Comparison of ENCODE assay signal across 13 cellular contexts in genomic region chrX:6738518-6739470, GRCh38.
DNase-seq lines count a peak whose midpoint lies in the region; ATAC-seq and TF ChIP-seq lines count a peak whose summit lies in the region.
"Had no signal": no experiment of that assay in that cellular context is flagged by ENCODE, and none has a peak within 500 bp of the region (broad histone marks: within the 10 kb centered on the region; RNA-seq: fewer than 3 reads in every experiment).

No MANE protein-coding gene starts in this region.

- H3K9me2 ChIP-seq in OCI-LY7 (ENCODE audit: insufficient read depth, low read length) = no peaks in the 10 kb centered on the region

- H2BK12ac ChIP-seq in trophoblast cell (ENCODE audit: low read length) = no peak overlapping the region

- no peak overlapping the region for H3K4ac ChIP-seq in trophoblast cell (ENCODE audit: low read depth, low read length)

- H4K91ac ChIP-seq in trophoblast cell (ENCODE audit: low read depth, low read length) = no peak overlapping the region

- intact Hi-C loops in OCI-LY7 (cut with micrococcal nuclease; ENCODE audit: unreplicated experiment) = loop anchor here (1.0 to 10.0 kb wide), 3 partner anchors 114 to 1974 kb away; no protein-coding TSS in a partner anchor
- intact Hi-C loops in adrenal gland (cut with DNase I) = no loop called here

- POLR2A ChIA-PET in OCI-LY7 (lab: Charles Lee) = interaction anchor here (0.5 to 1.6 kb wide), 4 partner anchors 17 to 1194 kb away, joined by 3 to 5 read pairs (median 3); no protein-coding TSS in a partner anchor

- no peak overlapping the region for H2BK5ac ChIP-seq in trophoblast cell (ENCODE audit: low read depth, low read length, poor library complexity)

- H3K4me3 ChIP-seq in OCI-LY7 (ENCODE audit: low read depth, low read length, poor library complexity, severe bottlenecking) (peak overlapping the region; percentile 38), adrenal gland (no peak overlapping the region), trophoblast cell (ENCODE audit: low read depth, low read length) (no peak overlapping the region)
- H3K4me3 ChIP-seq: psoas muscle had no signal

- 68 to 75% (median 74%) methylated on average over 10 to 11 of the region's 11 CpGs for WGBS in adrenal gland, 4 donors
- no CpG with 5 or more reads among the region's 11 CpGs for WGBS in trophoblast cell (ENCODE audit: extremely low coverage, insufficient coverage, insufficient read length)

- H4K8ac ChIP-seq in trophoblast cell (ENCODE audit: low read depth, low read length) = no peak overlapping the region

- no peaks in the 10 kb centered on the region for H3K27me3 ChIP-seq in adrenal gland
- no peaks in the 10 kb centered on the region for H3K27me3 ChIP-seq in trophoblast cell (ENCODE audit: insufficient read depth, low read length)

- H3K4me2 ChIP-seq in OCI-LY7 (ENCODE audit: low read length) (peak overlapping the region; percentile 62), trophoblast cell (ENCODE audit: low read length) (no peak overlapping the region)

- H3K4me1 ChIP-seq in OCI-LY7 (ENCODE audit: insufficient read depth, low read length, poor library complexity, severe bottlenecking) (peaks cover 37% of the 10 kb centered on the region), adrenal gland (replicated peaks in 1 of 2) (no peaks in the 10 kb centered on the region), trophoblast cell (ENCODE audit: control insufficient read depth in 1 of 2, insufficient read depth in 2 of 2, low read length in 2 of 2) (no peaks in the 10 kb centered on the region)
- H3K4me1 ChIP-seq: psoas muscle had no signal

- H2AFZ ChIP-seq in OCI-LY7 (ENCODE audit: low read length) (no peak overlapping the region), trophoblast cell (ENCODE audit: insufficient read depth, low read length, poor library complexity) (no peak overlapping the region)

- TF ChIP-seq POLR2A in adrenal gland (IDR thresholded peaks at IDR 0.05) = no peak

- no peaks in the 10 kb centered on the region for H3K9me3 ChIP-seq in OCI-LY7 (ENCODE audit: low read length)
- no peaks in the 10 kb centered on the region for H3K9me3 ChIP-seq in adrenal gland (replicated peaks in 1 of 3)
- H3K9me3 ChIP-seq in trophoblast cell (ENCODE audit: insufficient read depth, low read depth, low read length) = no peaks in the 10 kb centered on the region
- H3K9me3 ChIP-seq: psoas muscle had no signal

- H3K27ac ChIP-seq in OCI-LY7 (ENCODE audit: low read depth, low read length, poor library complexity, severe bottlenecking) (peak overlapping the region; percentile 82), adrenal gland (no peak overlapping the region), trophoblast cell (ENCODE audit: low read depth, low read length) (no peak overlapping the region)
- H3K27ac ChIP-seq: psoas muscle had no signal

- H3K79me1 ChIP-seq in trophoblast cell (ENCODE audit: low read length) = no peaks in the 10 kb centered on the region

- peak; percentile 40 for DNase-seq in GM13976 (ENCODE audit: low spot score)
- DNase-seq in OCI-LY7 (ENCODE audit: low spot score) = peak; percentile 88
- DNase-seq in adrenal gland = no peak
- no peak for DNase-seq in trophoblast cell
- DNase-seq in effector CD4-positive, alpha-beta T cell = no peak
- DNase-seq in NCI-H1105 (lab: John Stamatoyannopoulos, UW) = no peak
- DNase-seq: activated naive CD4-positive, alpha-beta T cell treated with anti-CD3 and anti-CD28 coated beads, Interleukin-2, amount 50 U/mL, for 16 hours; erythroblast; H9; left cardiac atrium; psoas muscle had no signal

- ATAC-seq in GM19438 (IDR thresholded peaks at IDR 0.05; ENCODE audit: low read depth, unreplicated experiment) = peak; percentile 93
- peak; percentile 97 for ATAC-seq in HG02981 (IDR thresholded peaks at IDR 0.05; ENCODE audit: unreplicated experiment)
- ATAC-seq: left cardiac atrium, psoas muscle had no signal

- CTCF ChIA-PET in OCI-LY7 (lab: Charles Lee; ENCODE audit: unreplicated experiment) = no interaction called here

- H3K23ac ChIP-seq in trophoblast cell (ENCODE audit: low read length) = no peak overlapping the region

- H2BK120ac ChIP-seq in trophoblast cell (ENCODE audit: insufficient read depth, low read length, poor library complexity) = no peak overlapping the region

- H2AK5ac ChIP-seq in trophoblast cell (ENCODE audit: low read length) = no peak overlapping the region

- in situ Hi-C loops in GM13976 (cut with MboI; ENCODE audit: low sequenced_read_pairs, unreplicated experiment) = no loop called here

- no peak overlapping the region for H4K12ac ChIP-seq in trophoblast cell (ENCODE audit: low read depth, low read length)

- BruUV-seq in OCI-LY7 (replicated peaks; lab: Mats Ljungman, UMichigan) = no TSS peak

- no peak overlapping the region for H3K14ac ChIP-seq in trophoblast cell (ENCODE audit: low read length)

- H3K9ac ChIP-seq in trophoblast cell (ENCODE audit: low read length) = no peak overlapping the region

- TF ChIP-seq CTCF in GM13976 (IDR thresholded peaks at IDR 0.05; ENCODE audit: borderline replicate concordance, control extremely low read depth, extremely low read depth, insufficient read depth, missing control alignments) = no peak
- TF ChIP-seq CTCF in OCI-LY7 (conservative IDR thresholded peaks at IDR 0.05; ENCODE audit: low read length) = no peak
- TF ChIP-seq CTCF in adrenal gland (IDR thresholded peaks at IDR 0.05) = no peak

- H3K79me2 ChIP-seq in OCI-LY7 (ENCODE audit: insufficient read depth, low read depth, low read length) (no peaks in the 10 kb centered on the region), trophoblast cell (ENCODE audit: control insufficient read depth, insufficient read depth, low read length, poor library complexity) (no peaks in the 10 kb centered on the region)

- H4K20me1 ChIP-seq in OCI-LY7 (ENCODE audit: insufficient read depth, low read length) = no peaks in the 10 kb centered on the region

- no peak overlapping the region for H3K18ac ChIP-seq in trophoblast cell (ENCODE audit: low read length)

- H3K36me3 ChIP-seq in OCI-LY7 (ENCODE audit: insufficient read depth, low read length) (no peaks in the 10 kb centered on the region), adrenal gland (replicated peaks in 1 of 2) (no peaks in the 10 kb centered on the region), trophoblast cell (ENCODE audit: control insufficient read depth in 1 of 2, insufficient read depth in 2 of 2, low read length in 2 of 2) (no peaks in the 10 kb centered on the region)

Comparison
In these comparisons a context has a peak if more than half of its experiments do, and no peak if none do; other contexts are left out.
1. DNase-seq: peak in GM13976 (single experiment) and OCI-LY7 (single experiment); none in adrenal gland (0 of 7), trophoblast cell (0 of 2), effector CD4-positive, alpha-beta T cell (single experiment) and NCI-H1105 (single experiment).